ENCODE assay signal across 17 cellular contexts in the genomic region with DNA sequence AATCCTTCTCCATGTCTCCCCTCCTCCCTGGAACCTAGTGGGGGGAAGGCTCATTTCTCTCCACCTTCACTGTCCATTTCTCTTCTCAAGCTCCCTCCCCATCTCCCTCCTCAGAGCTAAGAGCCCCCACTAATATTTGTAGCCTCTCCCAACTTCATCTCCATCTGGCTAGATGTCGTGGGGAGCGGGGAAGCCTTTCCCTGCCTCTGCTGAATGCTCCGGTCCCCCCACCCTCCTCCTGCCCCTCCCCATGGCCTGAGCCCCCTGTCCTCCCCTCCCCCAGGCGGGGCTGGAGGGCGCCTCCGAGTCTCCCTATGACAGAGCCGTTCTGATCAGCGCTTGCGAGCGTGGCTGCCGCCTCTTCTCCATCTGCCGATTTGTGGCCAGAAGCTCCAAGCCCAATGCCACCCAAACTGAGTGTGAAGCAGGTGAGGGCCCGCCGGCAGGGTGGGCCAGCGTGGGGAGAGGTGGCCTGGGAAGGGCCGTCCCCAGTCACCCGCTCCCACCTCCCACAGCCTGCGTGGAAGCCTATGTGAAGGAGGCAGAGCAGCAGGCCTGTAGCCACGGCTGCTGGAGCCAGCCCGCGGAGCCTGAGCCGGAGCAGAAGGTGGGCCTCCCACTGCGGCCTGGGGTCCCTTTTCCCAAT. TPM values are rescaled to one million over a fixed set of nuclear protein-coding genes. Genes with fewer than 3 reads are reported as not detected.
DNase-seq lines count a peak whose midpoint lies in the region; ATAC-seq and TF ChIP-seq lines count a peak whose summit lies in the region.
"Had no signal": no experiment of that assay in that cellular context is flagged by ENCODE, and none has a peak within 500 bp of the region (broad histone marks: within the 10 kb centered on the region; RNA-seq: fewer than 3 reads in every experiment).

No MANE protein-coding gene starts in this region.

- WGBS in esophagus muscularis mucosa = 67% methylated on average over 12 of the region's 23 CpGs

- TF ChIP-seq CTCF in CD8-positive, alpha-beta T cell (IDR thresholded peaks at IDR 0.05) = no peak
- TF ChIP-seq CTCF in esophagus muscularis mucosa (IDR thresholded peaks at IDR 0.05) = no peak

- CTCF ChIA-PET in CD8-positive, alpha-beta T cell (lab: Charles Lee) = interaction anchor here (1.2 to 2.1 kb wide), 2 partner anchors 25 to 233 kb away, joined by 3 to 6 read pairs; partner anchors contain the start of gene REX1BD

- POLR2A ChIA-PET in CD8-positive, alpha-beta T cell (lab: Charles Lee) = interaction anchor here (0.7 to 0.9 kb wide), 2 partner anchors 25 to 92 kb away, joined by 3 read pairs; partner anchors contain the start of gene ELL

- no peak overlapping the region for H3K27ac Mint-ChIP-seq in CD8-positive, alpha-beta T cell
- H3K27ac Mint-ChIP-seq in activated naive CD8-positive, alpha-beta T cell treated with anti-CD3 and anti-CD28 coated beads, Interleukin-2, amount 50 U/mL, for 24 hours = no peak overlapping the region
- H3K27ac Mint-ChIP-seq in naive B cell = peak overlapping the region in 2 of 6 donors; percentile 60 to 84

- no peaks in the 10 kb centered on the region for H3K36me3 ChIP-seq in CD8-positive, alpha-beta T cell (ENCODE audit: insufficient read depth, low read length)
- H3K36me3 ChIP-seq in H7 (replicated peaks; ENCODE audit: control insufficient read depth, insufficient read depth, low read length) (no peaks in the 10 kb centered on the region), esophagus muscularis mucosa (no peaks in the 10 kb centered on the region)
- H3K36me3 ChIP-seq: upper lobe of left lung had no signal

- TF ChIP-seq POLR2A in esophagus muscularis mucosa (IDR thresholded peaks at IDR 0.05; ENCODE audit: low read depth) = no peak

- H3K27me3 Mint-ChIP-seq in CD8-positive, alpha-beta T cell (ENCODE audit: low read depth) = peaks cover 64% of the 10 kb centered on the region
- peaks cover 70% of the 10 kb centered on the region for H3K27me3 Mint-ChIP-seq in activated naive CD8-positive, alpha-beta T cell treated with anti-CD3 and anti-CD28 coated beads, Interleukin-2, amount 50 U/mL, for 24 hours
- H3K27me3 Mint-ChIP-seq in naive B cell = peaks cover 44 to 87% (median 68%) of the 10 kb centered on the region in 3 donors

- no peak for ATAC-seq in CD8-positive, alpha-beta T cell
- ATAC-seq in activated naive CD8-positive, alpha-beta T cell treated with anti-CD3 and anti-CD28 coated beads, Interleukin-2, amount 50 U/mL, for 24 hours = no peak
- no peak for ATAC-seq in naive B cell (ENCODE audit: low read depth in 2 of 2)
- no peak for ATAC-seq in HG02610 (IDR thresholded peaks at IDR 0.05; ENCODE audit: unreplicated experiment)
- no peak for ATAC-seq in HG02870 (IDR thresholded peaks at IDR 0.05; ENCODE audit: unreplicated experiment)
- ATAC-seq: mucosa of descending colon, Right ventricle myocardium inferior had no signal

- H3K27ac ChIP-seq in CD8-positive, alpha-beta T cell (ENCODE audit: low read depth, low read length) = no peak overlapping the region
- H3K27ac ChIP-seq in esophagus muscularis mucosa (replicated peaks in 1 of 4) = no peak overlapping the region
- H3K27ac ChIP-seq: skin epidermis, upper lobe of left lung had no signal

- H3K9me3 ChIP-seq in CD8-positive, alpha-beta T cell (ENCODE audit: low read length) = no peaks in the 10 kb centered on the region
- H3K9me3 ChIP-seq in esophagus muscularis mucosa = no peaks in the 10 kb centered on the region
- H3K9me3 ChIP-seq: mucosa of descending colon, upper lobe of left lung had no signal

- DNase-seq in CD8-positive, alpha-beta T cell = no peak
- peak; percentile 80 for DNase-seq in H7
- no peak for DNase-seq in activated naive CD8-positive, alpha-beta T cell treated with anti-CD3 and anti-CD28 coated beads, Interleukin-2, amount 50 U/mL, for 24 hours
- DNase-seq in naive B cell = no peak
- no peak for DNase-seq in superior temporal gyrus (ENCODE audit: extremely low spot score)
- DNase-seq in esophagus muscularis mucosa (ENCODE audit: extremely low spot score) = no peak
- DNase-seq: activated CD4-positive, CD25-positive, alpha-beta regulatory T cell treated with anti-CD3 and anti-CD28 coated beads, Interleukin-2, amount 50 U/mL, for 72 hours; activated gamma-delta T cell treated with Interleukin-2 at 50 U/mL for 16 hours; cerebellar nuclear complex; mucosa of descending colon; NCI-H1092 treated with DMSO at 0.1 percent for 48 hours; NCI-H526 treated with DMSO at 0.1 percent for 48 hours had no signal

- H3K4me3 ChIP-seq in CD8-positive, alpha-beta T cell (ENCODE audit: low read depth, low read length) = no peak overlapping the region
- H3K4me3 ChIP-seq in H7 (ENCODE audit: insufficient read depth, low read depth, low read length) (no peak overlapping the region; the same call in 1 of the 2 replicates), esophagus muscularis mucosa (no peak overlapping the region)
- H3K4me3 ChIP-seq: mucosa of descending colon had no signal

- H3K4me1 Mint-ChIP-seq in CD8-positive, alpha-beta T cell (ENCODE audit: low read depth) = peaks cover 16% of the 10 kb centered on the region
- peaks cover 15% of the 10 kb centered on the region for H3K4me1 Mint-ChIP-seq in activated naive CD8-positive, alpha-beta T cell treated with anti-CD3 and anti-CD28 coated beads, Interleukin-2, amount 50 U/mL, for 24 hours
- H3K4me1 Mint-ChIP-seq in naive B cell = peaks cover 25 to 37% (median 28%) of the 10 kb centered on the region in 3 donors

- intact Hi-C loops in CD8-positive, alpha-beta T cell (cut with DNase I, micrococcal nuclease) = loop anchor here in 1 of 2 experiments (2.0 kb wide), 1 partner anchor 23 kb away; the partner anchor contains the start of gene KLHL26
- intact Hi-C loops in esophagus muscularis mucosa (cut with DNase I) = no loop called here

- H3K4me3 Mint-ChIP-seq in CD8-positive, alpha-beta T cell = peak overlapping the region; percentile 79
- peak overlapping the region; percentile 24 for H3K4me3 Mint-ChIP-seq in activated naive CD8-positive, alpha-beta T cell treated with anti-CD3 and anti-CD28 coated beads, Interleukin-2, amount 50 U/mL, for 24 hours
- peak overlapping the region; percentile 36 to 85 (median 80) for H3K4me3 Mint-ChIP-seq in naive B cell

- no peaks in the 10 kb centered on the region for H3K36me3 Mint-ChIP-seq in CD8-positive, alpha-beta T cell
- no peaks in the 10 kb centered on the region for H3K36me3 Mint-ChIP-seq in activated naive CD8-positive, alpha-beta T cell treated with anti-CD3 and anti-CD28 coated beads, Interleukin-2, amount 50 U/mL, for 24 hours (ENCODE audit: low read depth)
- H3K36me3 Mint-ChIP-seq in naive B cell = no peaks in the 10 kb centered on the region

- H3K4me1 ChIP-seq in CD8-positive, alpha-beta T cell (ENCODE audit: insufficient read depth, low read length) = peaks cover 26% of the 10 kb centered on the region
- peaks cover 30 to 35% (median 31%) of the 10 kb centered on the region in 4 donors for H3K4me1 ChIP-seq in esophagus muscularis mucosa

- no peak for TF ChIP-seq EP300 in esophagus muscularis mucosa (IDR thresholded peaks at IDR 0.05)

- H3K9me3 Mint-ChIP-seq in CD8-positive, alpha-beta T cell = no peaks in the 10 kb centered on the region
- H3K9me3 Mint-ChIP-seq in activated naive CD8-positive, alpha-beta T cell treated with anti-CD3 and anti-CD28 coated beads, Interleukin-2, amount 50 U/mL, for 24 hours = no peaks in the 10 kb centered on the region
- H3K9me3 Mint-ChIP-seq in naive B cell = peaks cover 0 to 2% (median 0%) of the 10 kb centered on the region in 7 donors

- H3K27me3 ChIP-seq in CD8-positive, alpha-beta T cell (ENCODE audit: insufficient read depth, low read length) = peaks cover 35% of the 10 kb centered on the region
- H3K27me3 ChIP-seq in H7 (ENCODE audit: control insufficient read depth, insufficient read depth, low read length) (peaks cover 62% of the 10 kb centered on the region), esophagus muscularis mucosa (peaks cover 7 to 93% (median 38%) of the 10 kb centered on the region in 4 donors)

RNA-seq across cellular contexts. Expression of gene TMEM59L, which starts 1.0 kb away (rescaled TPM):
- not detected for total RNA-seq in CD8-positive, alpha-beta T cell
- total RNA-seq in H7 (2014; rRNA removed; shearing (Covaris generic)) = 1.8 and 3.5 TPM in 2 replicates
- not detected for polyA plus RNA-seq in naive B cell (ENCODE audit: low read depth in 6 of 6)
- 1 to 10 TPM; 2.4 to 3.6 (median 2.8) TPM for total RNA-seq in esophagus muscularis mucosa

RNA-seq across cellular contexts. Expression of gene CRLF1, which starts 7.1 kb away (rescaled TPM):
- total RNA-seq in CD8-positive, alpha-beta T cell = not detected
- total RNA-seq in H7 (2014; rRNA removed; shearing (Covaris generic)) = 47.4 and 52.8 TPM in 2 replicates
- 1 to 10 TPM in 2 of 6 donors, under 1 TPM in 2, not detected in 2; 0.44 to 7.0 (median 0.97) TPM for polyA plus RNA-seq in naive B cell (ENCODE audit: low read depth in 6 of 6)
- total RNA-seq in esophagus muscularis mucosa = 100 to 1,000 TPM in 1 of 4 donors, 10 to 100 TPM in 3; 41.5 to 153 (median 59.6) TPM

RNA-seq across cellular contexts. Expression of gene KLHL26, which starts 23.1 kb away (rescaled TPM):
- 10 to 100 TPM; 21.4 to 26.4 TPM for total RNA-seq in CD8-positive, alpha-beta T cell
- 7.1 and 11.7 TPM in 2 replicates for total RNA-seq in H7 (2014; rRNA removed; shearing (Covaris generic))
- polyA plus RNA-seq in naive B cell (ENCODE audit: low read depth in 6 of 6) = 1 to 10 TPM in 5 of 6 donors, not detected in 1; 2.0 to 3.7 (median 3.6) TPM
- total RNA-seq in esophagus muscularis mucosa = 10 to 100 TPM in 2 of 4 donors, 1 to 10 TPM in 2; 9.1 to 19.0 (median 13.5) TPM

RNA-seq across cellular contexts. Expression of gene REX1BD, which starts 25.1 kb away (rescaled TPM):
- total RNA-seq in CD8-positive, alpha-beta T cell = 10 to 100 TPM; 85.6 to 91.1 TPM
- total RNA-seq in H7 (2014; rRNA removed; shearing (Covaris generic)) = 117 TPM in 2 replicates
- polyA plus RNA-seq in naive B cell (ENCODE audit: low read depth in 6 of 6) = 100 to 1,000 TPM in 2 of 6 donors, 10 to 100 TPM in 4; 76.0 to 107 (median 91.9) TPM
- total RNA-seq in esophagus muscularis mucosa = 10 to 100 TPM; 56.1 to 77.7 (median 67.0) TPM

RNA-seq across cellular contexts. Expression of gene UBA52, which starts 42.1 kb away (rescaled TPM):
- 1,000 to 10,000 TPM; 2,140 to 2,193 TPM for total RNA-seq in CD8-positive, alpha-beta T cell
- total RNA-seq in H7 (2014; rRNA removed; shearing (Covaris generic)) = 1,268 and 1,295 TPM in 2 replicates
- 1,000 to 10,000 TPM; 1,188 to 1,782 (median 1,685) TPM for polyA plus RNA-seq in naive B cell (ENCODE audit: low read depth in 6 of 6)
- total RNA-seq in esophagus muscularis mucosa = 100 to 1,000 TPM; 560 to 800 (median 665) TPM

Comparison
In these comparisons a context has a peak if more than half of its experiments do, and no peak if none do; other contexts are left out.
1. H3K4me3 Mint-ChIP-seq: peak in every context shown above with its lines; median percentile 80 in naive B cell; 79 in CD8-positive, alpha-beta T cell; 24 in activated naive CD8-positive, alpha-beta T cell treated with anti-CD3 and anti-CD28 coated beads, Interleukin-2, amount 50 U/mL, for 24 hours.
2. RNA of gene CRLF1, which starts 7.1 kb away (total RNA-seq): 41.5 to 153 TPM in esophagus muscularis mucosa and 47.4 to 52.8 TPM in H7; not detected in CD8-positive, alpha-beta T cell; every median in the first group is over 10 times any median in the second.